ENCODE assay signal across 28 cellular contexts in the genomic region with DNA sequence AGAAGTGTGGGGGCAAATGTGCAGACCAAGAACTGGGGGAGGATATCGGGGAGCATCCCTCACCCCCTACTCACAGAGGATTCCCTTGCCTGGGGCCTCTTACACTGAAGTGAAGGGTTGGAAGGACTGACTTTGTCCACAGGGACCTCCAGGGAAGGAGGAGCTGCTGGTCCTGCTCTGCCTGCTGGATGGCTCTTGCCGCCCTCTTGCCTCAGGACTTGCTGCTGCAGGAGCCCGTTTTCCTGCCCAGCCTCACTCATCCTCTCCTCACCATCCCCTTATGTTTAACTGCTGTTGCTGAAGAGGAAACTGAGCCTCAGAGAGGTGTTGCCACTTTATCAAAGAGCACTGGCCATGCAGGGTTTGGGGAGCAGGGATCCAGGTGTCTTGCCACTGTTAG. TPM values are rescaled to one million over a fixed set of nuclear protein-coding genes. Genes with fewer than 3 reads are reported as not detected.
"Had no signal": no experiment of that assay in that cellular context is flagged by ENCODE, and none has a peak within 500 bp of the region (broad histone marks: within the 10 kb centered on the region; RNA-seq: fewer than 3 reads in every experiment).

No MANE protein-coding gene starts in this region.

- H3K27ac ChIP-seq: colonic mucosa, esophagus muscularis mucosa, foreskin keratinocyte, gastroesophageal sphincter, heart left ventricle, hepatocyte, left lung, parathyroid adenoma, right atrium auricular region, sigmoid colon, testis, tibial artery, upper lobe of left lung had no signal

- H3K9me3 ChIP-seq: colonic mucosa, esophagus muscularis mucosa, gastroesophageal sphincter, heart left ventricle, left lung, right atrium auricular region, sigmoid colon, testis, tibial artery, upper lobe of left lung had no signal

- H3K4me1 ChIP-seq: foreskin keratinocyte had no signal

- DNase-seq: colonic mucosa; effector CD8-positive, alpha-beta T cell; foreskin keratinocyte; heart left ventricle; left cardiac atrium; left lung; mesenchymal stem cell; midbrain; naive thymus-derived CD4-positive, alpha-beta T cell; sigmoid colon; stimulated activated CD4-positive, alpha-beta T cell treated with anti-CD3 and anti-CD28 coated beads, Interleukin-2, amount 100 ng/mL, for 24 hours; stimulated activated CD4-positive, alpha-beta T cell treated with anti-CD3 and anti-CD28 coated beads, Interleukin-4, amount 100 ng/mL, for 4 hours; stimulated activated naive CD8-positive, alpha-beta T cell treated with anti-CD3 and anti-CD28 coated beads, Interleukin-15, Interleukin-2, amounts not matched to agents 100 U/mL and 50 U/mL, for 24 hours; substantia nigra; testis; tibial artery; upper lobe of left lung had no signal

- H3K27me3 ChIP-seq: colonic mucosa, testis, upper lobe of left lung had no signal

- H3K79me2 ChIP-seq: hepatocyte, parathyroid adenoma had no signal

- H3K36me3 ChIP-seq: colonic mucosa, esophagus muscularis mucosa, gastroesophageal sphincter, heart left ventricle, left lung, right atrium auricular region, sigmoid colon, tibial artery, upper lobe of left lung had no signal

- H3K4me3 ChIP-seq: colonic mucosa, esophagus muscularis mucosa, gastroesophageal sphincter, heart left ventricle, hepatocyte, left lung, right atrium auricular region, sigmoid colon, testis, tibial artery, upper lobe of left lung had no signal

- FAIRE-seq: islet of Langerhans, urothelium cell line had no signal

- ATAC-seq: foreskin keratinocyte; gastroesophageal sphincter; left cardiac atrium; left lung; naive thymus-derived CD4-positive, alpha-beta T cell; stimulated activated memory B cell treated with anti-CD40 and anti-IgM and Interleukin-4, amounts not matched to agents 10 μg/mL and 1 μg/mL and 100 μg/mL, for 72 hours; stimulated activated naive CD8-positive, alpha-beta T cell treated with anti-CD3 and anti-CD28 coated beads, Interleukin-15, Interleukin-2, amounts not matched to agents 100 U/mL and 50 U/mL, for 24 hours had no signal

- H3K4me2 ChIP-seq: hepatocyte had no signal

- H3K9ac ChIP-seq: parathyroid adenoma had no signal

- H2AFZ ChIP-seq: hepatocyte, parathyroid adenoma had no signal

RNA-seq across cellular contexts. Expression of a gene that starts 44.2 kb away (rescaled TPM):
- total RNA-seq: epithelial cell of proximal tubule, gastroesophageal sphincter, lung microvascular endothelial cell, osteoblast, right atrium auricular region had no signal
- polyA plus RNA-seq: naive thymus-derived CD4-positive, alpha-beta T cell had no signal
